Comparison of ENCODE assay signal across 1 cellular context in genomic region chr9:69186841-69187611, GRCh38.
A peak's percentile ranks its signal among the peaks of the same experiment; 100 is the strongest.
TF ChIP-seq lines count a peak whose summit lies in the region.

No MANE protein-coding gene starts in this region.

TF ChIP-seq in K562, 482 proteins besides CTCF, POLR2A, EP300 and RAD21 (continued from another document and continues in another):
- TF ChIP-seq E2F4 (CRISPR knock-in tag; IDR thresholded peaks at IDR 0.05; ENCODE audit: low read depth) (no peak), ADNP (tag; IDR thresholded peaks at IDR 0.05) (no peak), ZNF644 (tag; IDR thresholded peaks at IDR 0.05; ENCODE audit: low read depth) (no peak), SMARCB1 (IDR thresholded peaks at IDR 0.05; ENCODE audit: insufficient read length, low read depth) (no peak), BRCA1 (IDR thresholded peaks at IDR 0.05) (no peak), BRCA1 (CRISPR knock-in tag; IDR thresholded peaks at IDR 0.05) (no peak), PBX2 (CRISPR knock-in tag; IDR thresholded peaks at IDR 0.05; ENCODE audit: low read depth) (no peak), PBX2 (tag; conservative IDR thresholded peaks at IDR 0.05; ENCODE audit: low read depth) (peak; percentile 48; the same call in 1 of the 2 replicates), ATF6 (CRISPR knock-in tag; IDR thresholded peaks at IDR 0.05) (no peak), FOXJ3 (CRISPR knock-in tag; IDR thresholded peaks at IDR 0.05) (no peak), POLR2H (tag; IDR thresholded peaks at IDR 0.05; ENCODE audit: low read depth) (no peak), TEAD1 (CRISPR knock-in tag; IDR thresholded peaks at IDR 0.05) (no peak), NFE2 (IDR thresholded peaks at IDR 0.05; ENCODE audit: low read depth) (no peak), TBL1XR1 (IDR thresholded peaks at IDR 0.05; ENCODE audit: low read length in 2 of 2) (0 out of 4 replicates have a peak, but pooled peaks of 1 of the 2 experiments have one; percentile 40), GTF2F1 (IDR thresholded peaks at IDR 0.05; ENCODE audit: low read depth, low read length) (no peak), CAMTA2 (CRISPR knock-in tag; conservative IDR thresholded peaks at IDR 0.05) (no peak), HMG20B (CRISPR knock-in tag; IDR thresholded peaks at IDR 0.05) (no peak), NCOR1 (IDR thresholded peaks at IDR 0.05) (peak; percentile 86), E2F1 (CRISPR knock-in tag; IDR thresholded peaks at IDR 0.05) (no peak), THAP12 (CRISPR knock-in tag; IDR thresholded peaks at IDR 0.05) (no peak), SRSF3 (IDR thresholded peaks at IDR 0.05; ENCODE audit: insufficient read depth, low read length) (no peak), FOXP4 (CRISPR knock-in tag; IDR thresholded peaks at IDR 0.05; ENCODE audit: borderline replicate concordance) (no peak), ETS2 (tag; IDR thresholded peaks at IDR 0.05; ENCODE audit: borderline replicate concordance, poor library complexity, severe bottlenecking) (no peak), ZBED1 (IDR thresholded peaks at IDR 0.05) (no peak), TOE1 (IDR thresholded peaks at IDR 0.05; ENCODE audit: borderline replicate concordance) (no peak), TOE1 (CRISPR knock-in tag; IDR thresholded peaks at IDR 0.05; ENCODE audit: borderline replicate concordance, low read depth) (no peak), ZNF41 (CRISPR knock-in tag; conservative IDR thresholded peaks at IDR 0.05) (no peak), SMAD1 (IDR thresholded peaks at IDR 0.05; ENCODE audit: low read depth, low read length, partially characterized antibody) (no peak), ZNF740 (CRISPR knock-in tag; IDR thresholded peaks at IDR 0.05) (no peak), ZNF740 (tag; IDR thresholded peaks at IDR 0.05) (no peak), XRCC4 (IDR thresholded peaks at IDR 0.05; ENCODE audit: extremely low read depth, insufficient read depth, insufficient read length) (no peak), ETS1 (conservative IDR thresholded peaks at IDR 0.05; ENCODE audit: control insufficient read depth, low read depth, low read length) (no peak), PURB (CRISPR knock-in tag; IDR thresholded peaks at IDR 0.05; ENCODE audit: low read depth) (no peak), MTA2 (IDR thresholded peaks at IDR 0.05; ENCODE audit: low read depth) (peak; percentile 77), TGIF2 (CRISPR knock-in tag; IDR thresholded peaks at IDR 0.05) (no peak), ATF2 (CRISPR knock-in tag; IDR thresholded peaks at IDR 0.05) (no peak), CC2D1A (IDR thresholded peaks at IDR 0.05) (peak; percentile 44; the same call in 1 of the 2 replicates), SMARCA5 (IDR thresholded peaks at IDR 0.05) (no peak), SOX6 (IDR thresholded peaks at IDR 0.05) (peak; percentile 54; the same call in 1 of the 2 replicates), RBM34 (IDR thresholded peaks at IDR 0.05; ENCODE audit: borderline replicate concordance, insufficient read depth, low read length) (no peak), ZNF398 (CRISPR knock-in tag; IDR thresholded peaks at IDR 0.05) (no peak), ZNF77 (CRISPR knock-in tag; IDR thresholded peaks at IDR 0.05) (no peak), ELK1 (CRISPR knock-in tag; IDR thresholded peaks at IDR 0.05) (no peak), ZBTB12 (CRISPR knock-in tag; IDR thresholded peaks at IDR 0.05) (no peak), CHD2 (IDR thresholded peaks at IDR 0.05; ENCODE audit: low read depth, low read length) (no peak), PHF21A (IDR thresholded peaks at IDR 0.05; ENCODE audit: borderline replicate concordance, low read depth) (no peak), ZNF551 (CRISPR knock-in tag; IDR thresholded peaks at IDR 0.05) (no peak)
